In genomic region chr20:34318609-34319443, GRCh38 we compare ENCODE assay signal across 1 cellular context.
TF ChIP-seq lines count a peak whose summit lies in the region.

No MANE protein-coding gene starts in this region.

TF ChIP-seq in GM23338, 12 proteins besides CTCF, POLR2A, EP300 and RAD21 (continued from another document):
- peak; percentile 30; the same call in 1 of the 2 replicates for TF ChIP-seq ZNF462 (CRISPR knock-in tag; IDR thresholded peaks at IDR 0.05)
